ENCODE assay signal across 10 cellular contexts in genomic region chr9:112065781-112066606, GRCh38.
DNase-seq lines count a peak whose midpoint lies in the region; TF ChIP-seq lines count a peak whose summit lies in the region.
"Had no signal": no experiment of that assay in that cellular context is flagged by ENCODE, and none has a peak within 500 bp of the region (broad histone marks: within the 10 kb centered on the region; RNA-seq: fewer than 3 reads in every experiment).

No MANE protein-coding gene starts in this region.

- in situ Hi-C loops in Caki2 (cut with HindIII; ENCODE audit: low pct_unique_long_range_greater_than_20kb, low sequenced_read_pairs) = no loop called here

- H3K27ac Mint-ChIP-seq in mesothelial cell of epicardium = peak overlapping the region; percentile 75
- H3K27ac Mint-ChIP-seq: activated B cell treated with CpG ODN at 0.5 μM for 24 hours had no signal

- H3K4me3 Mint-ChIP-seq in mesothelial cell of epicardium = no peak overlapping the region
- H3K4me3 Mint-ChIP-seq: activated B cell treated with CpG ODN at 0.5 μM for 24 hours had no signal

- TF ChIP-seq CTCF in mesothelial cell of epicardium (IDR thresholded peaks at IDR 0.05; ENCODE audit: unreplicated experiment) (no peak), GM10248 (IDR thresholded peaks at IDR 0.05; ENCODE audit: control extremely low read depth, extremely low read depth, low read depth, missing control alignments) (no peak)

- POLR2A ChIA-PET in GM10248 (lab: Yijun Ruan, JAX) = no interaction called here

- peaks cover 29% of the 10 kb centered on the region for H3K36me3 Mint-ChIP-seq in mesothelial cell of epicardium

- H3K4me1 Mint-ChIP-seq in mesothelial cell of epicardium = peaks cover 13% of the 10 kb centered on the region

- CTCF ChIA-PET in GM10248 (lab: Yijun Ruan, JAX) = interaction anchor here (0.9 to 8.0 kb wide), 3 partner anchors 8 to 14 kb away, joined by 3 to 54 read pairs (median 3); no protein-coding TSS in a partner anchor

- no peaks in the 10 kb centered on the region for H3K27me3 Mint-ChIP-seq in mesothelial cell of epicardium (ENCODE audit: low read depth)
- H3K27me3 Mint-ChIP-seq: activated B cell treated with CpG ODN at 0.5 μM for 24 hours had no signal

- DNase-seq in Caki2 (ENCODE audit: low read depth) (peak; percentile 86), NCI-H2029 treated with DMSO at 0.1 percent for 48 hours (lab: John Stamatoyannopoulos, UW) (peak; percentile 14), dermis blood vessel endothelial cell (peak; percentile 91), mesothelial cell of epicardium (ENCODE audit: low spot score in 2 of 2, unreplicated experiment in 2 of 2) (no peak), GM10248 (ENCODE audit: extremely low spot score) (no peak), NK-92 (lab: John Stamatoyannopoulos, UW; ENCODE audit: unreplicated experiment) (no peak)
- no peak for DNase-seq in stimulated activated CD8-positive, alpha-beta memory T cell treated with anti-CD3 and anti-CD28 coated beads, Interleukin-4, amount 100 ng/mL, for 48 hours
- DNase-seq in activated CD4-positive, CD25-positive, alpha-beta regulatory T cell treated with anti-CD3 and anti-CD28 coated beads, Interleukin-2, amount 50 U/mL, for 72 hours = no peak
- DNase-seq: activated B cell treated with CpG ODN at 0.5 μM for 24 hours, dorsolateral prefrontal cortex had no signal

- no peaks in the 10 kb centered on the region for H3K9me3 Mint-ChIP-seq in mesothelial cell of epicardium
- H3K9me3 Mint-ChIP-seq: activated B cell treated with CpG ODN at 0.5 μM for 24 hours had no signal

Comparison
In these comparisons a context has a peak if more than half of its experiments do, and no peak if none do; other contexts are left out.
1. DNase-seq: peak in Caki2 (single experiment), NCI-H2029 treated with DMSO at 0.1 percent for 48 hours (single experiment) and dermis blood vessel endothelial cell (single experiment); none in mesothelial cell of epicardium (0 of 2), stimulated activated CD8-positive, alpha-beta memory T cell treated with anti-CD3 and anti-CD28 coated beads, Interleukin-4, amount 100 ng/mL, for 48 hours (single experiment), activated CD4-positive, CD25-positive, alpha-beta regulatory T cell treated with anti-CD3 and anti-CD28 coated beads, Interleukin-2, amount 50 U/mL, for 72 hours (single experiment), GM10248 (single experiment) and NK-92 (single experiment).